ENCODE assay signal across 12 cellular contexts in genomic region chr7:20021834-20022233, GRCh38.
DNase-seq lines count a peak whose midpoint lies in the region; ATAC-seq and TF ChIP-seq lines count a peak whose summit lies in the region.
"Had no signal": no experiment of that assay in that cellular context is flagged by ENCODE, and none has a peak within 500 bp of the region (broad histone marks: within the 10 kb centered on the region; RNA-seq: fewer than 3 reads in every experiment).

No MANE protein-coding gene starts in this region.

- no peak overlapping the region for H3K4me2 ChIP-seq in mammary epithelial cell (ENCODE audit: insufficient read depth, low read depth, low read length)

- no peaks in the 10 kb centered on the region for H3K36me3 Mint-ChIP-seq in Calu3 (ENCODE audit: insufficient read depth, unreplicated experiment)
- H3K36me3 Mint-ChIP-seq in effector memory CD8-positive, alpha-beta T cell (ENCODE audit: insufficient read depth): no peaks in the 10 kb centered on the region

- peak; percentile 68 for ATAC-seq in GM19328 (IDR thresholded peaks at IDR 0.05; ENCODE audit: unreplicated experiment)
- ATAC-seq in HG02840 (IDR thresholded peaks at IDR 0.05; ENCODE audit: low FRiP score, unreplicated experiment): peak; percentile 66
- ATAC-seq in effector memory CD8-positive, alpha-beta T cell (replicated peaks): no peak
- ATAC-seq: heart left ventricle, K562 had no signal

- no peak overlapping the region for H3K9ac ChIP-seq in mammary epithelial cell (ENCODE audit: insufficient read depth, low read length)

- H3K9me3 ChIP-seq in mammary epithelial cell (replicated peaks; ENCODE audit: insufficient read depth, low read length): no peaks in the 10 kb centered on the region
- H3K9me3 ChIP-seq: upper lobe of left lung had no signal

- no peak overlapping the region for H3K27ac ChIP-seq in mammary epithelial cell (ENCODE audit: insufficient read depth, low read depth, low read length)
- H3K27ac ChIP-seq: heart left ventricle, upper lobe of left lung had no signal

- H2AFZ ChIP-seq in mammary epithelial cell (ENCODE audit: low read depth, low read length): no peak overlapping the region

- peaks cover 7% of the 10 kb centered on the region for H3K9me3 Mint-ChIP-seq in Calu3 (ENCODE audit: low read depth, unreplicated experiment)
- peaks cover 6 to 14% of the 10 kb centered on the region in 2 donors for H3K9me3 Mint-ChIP-seq in effector memory CD8-positive, alpha-beta T cell

- H3K4me3 Mint-ChIP-seq in Calu3 (ENCODE audit: low read depth, unreplicated experiment): no peak overlapping the region
- no peak overlapping the region for H3K4me3 Mint-ChIP-seq in effector memory CD8-positive, alpha-beta T cell
- H3K4me3 Mint-ChIP-seq: central memory CD8-positive, alpha-beta T cell had no signal

- H3K4me1 ChIP-seq in mammary epithelial cell (ENCODE audit: insufficient read depth, low read length): no peaks in the 10 kb centered on the region
- H3K4me1 ChIP-seq: upper lobe of left lung had no signal

- DNase-seq in Kasumi-1 (lab: John Stamatoyannopoulos, UW): peak; percentile 26 to 32
- DNase-seq in retinal pigment epithelial cell (ENCODE audit: low read depth): peak; percentile 23
- DNase-seq in NCI-H2081 treated with DMSO at 0.1 percent for 48 hours (lab: John Stamatoyannopoulos, UW): no peak
- no peak for DNase-seq in Calu3
- no peak for DNase-seq in effector memory CD8-positive, alpha-beta T cell
- DNase-seq in mammary epithelial cell: no peak
- DNase-seq: heart left ventricle, upper lobe of left lung had no signal

- H3K79me2 ChIP-seq in mammary epithelial cell (ENCODE audit: insufficient read depth, low read length): no peaks in the 10 kb centered on the region

- 30% methylated on average over 1 of the region's 1 CpG for WGBS in mammary epithelial cell (ENCODE audit: low coverage, missing lambda C conversion rate)

- no peaks in the 10 kb centered on the region for H3K36me3 ChIP-seq in mammary epithelial cell (ENCODE audit: insufficient read depth, low read length)
- H3K36me3 ChIP-seq: heart left ventricle, upper lobe of left lung had no signal

- TF ChIP-seq CTCF in retinal pigment epithelial cell (conservative IDR thresholded peaks at IDR 0.05; ENCODE audit: low read depth, low read length): no peak
- TF ChIP-seq CTCF in Calu3 (IDR thresholded peaks at IDR 0.05; ENCODE audit: unreplicated experiment): no peak
- no peak for TF ChIP-seq CTCF in mammary epithelial cell (conservative IDR thresholded peaks at IDR 0.05 in 1 of 2, IDR thresholded peaks at IDR 0.05 in 1 of 2; ENCODE audit: extremely low read depth in 1 of 2, insufficient read depth in 1 of 2, low read depth in 1 of 2, low read length in 2 of 2)

- dilution Hi-C loops in mammary epithelial cell (cut with HindIII; ENCODE audit: low sequenced_read_pairs): no loop called here

- in situ Hi-C loops in mammary epithelial cell (cut with MboI; ENCODE audit: low sequenced_read_pairs in 2 of 2): no loop called here

- H3K27me3 ChIP-seq in mammary epithelial cell (ENCODE audit: insufficient read depth, low read length): no peaks in the 10 kb centered on the region
- H3K27me3 ChIP-seq: heart left ventricle, upper lobe of left lung had no signal

- no peaks in the 10 kb centered on the region for H4K20me1 ChIP-seq in mammary epithelial cell (ENCODE audit: insufficient read depth, low read length)

- CTCF ChIA-PET in Calu3 (lab: Charles Lee) (interaction anchor here (0.5 to 1.1 kb wide), 2 partner anchors 9 to 633 kb away, joined by 4 read pairs; no protein-coding TSS in a partner anchor), mammary epithelial cell (lab: Charles Lee; ENCODE audit: low non-redundant PET) (no interaction called here)

- no peaks in the 10 kb centered on the region for H3K4me1 Mint-ChIP-seq in Calu3 (ENCODE audit: low read depth, unreplicated experiment)
- H3K4me1 Mint-ChIP-seq in effector memory CD8-positive, alpha-beta T cell (ENCODE audit: low read depth in 2 of 2): no peaks in the 10 kb centered on the region
- H3K4me1 Mint-ChIP-seq: central memory CD8-positive, alpha-beta T cell had no signal

- H3K27ac Mint-ChIP-seq in Calu3 (ENCODE audit: unreplicated experiment): no peak overlapping the region
- H3K27ac Mint-ChIP-seq in effector memory CD8-positive, alpha-beta T cell: no peak overlapping the region

- H3K4me3 ChIP-seq in retinal pigment epithelial cell (ENCODE audit: low read length) (no peak overlapping the region), mammary epithelial cell (replicated peaks in 1 of 3; ENCODE audit: insufficient read depth in 1 of 3, low read depth in 2 of 3, low read length in 3 of 3) (no peak overlapping the region)
- H3K4me3 ChIP-seq: heart left ventricle, K562, upper lobe of left lung had no signal

- intact Hi-C loops in Calu3 (cut with micrococcal nuclease; ENCODE audit: unreplicated experiment) (no loop called here), mammary epithelial cell (cut with micrococcal nuclease) (no loop called here)

- no peaks in the 10 kb centered on the region for H3K27me3 Mint-ChIP-seq in Calu3 (ENCODE audit: unreplicated experiment)
- no peaks in the 10 kb centered on the region for H3K27me3 Mint-ChIP-seq in effector memory CD8-positive, alpha-beta T cell
- H3K27me3 Mint-ChIP-seq: central memory CD8-positive, alpha-beta T cell had no signal

- no TSS peak for BruUV-seq in Calu3 (replicated peaks; lab: Mats Ljungman, UMichigan)
- no TSS peak for BruUV-seq in mammary epithelial cell (replicated peaks; lab: Mats Ljungman, UMichigan)

Comparison
In these comparisons a context has a peak if more than half of its experiments do, and no peak if none do; other contexts are left out.
1. DNase-seq: peak in Kasumi-1 (2 of 2) and retinal pigment epithelial cell (single experiment); none in NCI-H2081 treated with DMSO at 0.1 percent for 48 hours (single experiment), Calu3 (single experiment), effector memory CD8-positive, alpha-beta T cell (0 of 3) and mammary epithelial cell (single experiment).